14 cellular contexts compared by ENCODE assay signal in the genomic region with DNA sequence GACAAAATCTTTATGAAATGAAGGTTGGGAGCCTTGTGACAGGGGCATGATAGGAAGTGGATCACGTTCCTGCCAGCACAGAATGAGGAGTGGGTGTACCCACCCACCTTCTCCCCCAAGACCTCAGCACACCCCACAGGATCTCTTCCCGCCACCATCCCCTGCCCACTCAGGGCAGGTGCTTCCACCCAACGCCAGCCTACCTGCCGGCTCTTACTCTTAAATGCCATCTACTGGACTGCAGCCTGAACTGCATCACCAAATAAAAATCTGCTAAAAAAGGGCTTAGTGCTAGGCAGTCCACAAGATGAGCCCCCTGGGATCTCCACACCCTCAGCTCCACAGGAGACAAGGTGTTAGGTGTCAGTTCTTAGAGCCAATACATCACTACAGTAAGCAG. TPM values are rescaled to one million over a fixed set of nuclear protein-coding genes. Genes with fewer than 3 reads are reported as not detected.
DNase-seq lines count a peak whose midpoint lies in the region; ATAC-seq, FAIRE-seq and TF ChIP-seq lines count a peak whose summit lies in the region.
"Had no signal": no experiment of that assay in that cellular context is flagged by ENCODE, and none has a peak within 500 bp of the region (broad histone marks: within the 10 kb centered on the region; RNA-seq: fewer than 3 reads in every experiment).

No MANE protein-coding gene starts in this region.

- in situ Hi-C loops in astrocyte of the spinal cord (cut with HindIII; ENCODE audit: low sequenced_read_pairs) (no loop called here), HepG2 (cut with HindIII; ENCODE audit: extremely low pct_ligation_motif_present, low pct_unique_long_range_greater_than_20kb) (no loop called here)

- no peak overlapping the region for H3K4me2 ChIP-seq in HepG2 (ENCODE audit: low read depth, low read length)

- H2AFZ ChIP-seq in HepG2 (ENCODE audit: low read length), result no peak overlapping the region

- POLR2A ChIA-PET in HepG2 (lab: Yijun Ruan, JAX), result no interaction called here

- H3K79me2 ChIP-seq in HepG2 (ENCODE audit: insufficient read depth, low read length), result no peaks in the 10 kb centered on the region

- no TSS peak for BruUV-seq in HepG2 (replicated peaks; lab: Mats Ljungman, UMichigan)

- no peak overlapping the region for H3K4me3 ChIP-seq in HFF-Myc (replicated peaks; ENCODE audit: low read depth, low read length)
- no peak overlapping the region for H3K4me3 ChIP-seq in astrocyte of the spinal cord (ENCODE audit: low read depth, low read length)
- H3K4me3 ChIP-seq in HepG2 (replicated peaks in 1 of 3; ENCODE audit: insufficient read depth in 1 of 3, low read depth in 2 of 3, low read length in 3 of 3), result no peak overlapping the region
- H3K4me3 ChIP-seq: heart right ventricle, SJCRH30, upper lobe of left lung had no signal

- no peaks in the 10 kb centered on the region for H4K20me1 ChIP-seq in HepG2 (ENCODE audit: insufficient read depth, low read length)

- no peak for FAIRE-seq in HepG2 (lab: Jason Lieb, UNC)

- CTCF ChIA-PET in HepG2 (lab: Yijun Ruan, JAX; ENCODE audit: low intra/inter-chr PET ratio, low total read pairs), result no interaction called here

- no peak overlapping the region for H3K27ac ChIP-seq in HepG2 (ENCODE audit: extremely low read length, insufficient read depth, low read length)
- H3K27ac ChIP-seq: heart right ventricle, SJCRH30, upper lobe of left lung had no signal

- no peak for TF ChIP-seq RAD21 in HepG2 (CRISPR knock-in tag; IDR thresholded peaks at IDR 0.05)

- no peak for TF ChIP-seq EP300 in HepG2 (IDR thresholded peaks at IDR 0.05; ENCODE audit: low read depth in 2 of 2, low read length in 2 of 2)
- TF ChIP-seq EP300 in HepG2 (CRISPR knock-in tag; IDR thresholded peaks at IDR 0.05; ENCODE audit: borderline replicate concordance), result no peak

- H3K4me1 ChIP-seq in HepG2 (ENCODE audit: insufficient read depth, low read length), result peaks cover 17% of the 10 kb centered on the region
- H3K4me1 ChIP-seq: heart right ventricle, SJCRH30, upper lobe of left lung had no signal

- H3K9ac ChIP-seq in HepG2 (ENCODE audit: insufficient read depth, low read depth, low read length), result no peak overlapping the region

- no peaks in the 10 kb centered on the region for H3K36me3 ChIP-seq in HepG2 (replicated peaks in 1 of 2; ENCODE audit: control insufficient read depth in 1 of 2, insufficient read depth in 2 of 2, low read length in 2 of 2)
- H3K36me3 ChIP-seq: SJCRH30, upper lobe of left lung had no signal

- no peaks in the 10 kb centered on the region for H3K27me3 ChIP-seq in HepG2 (ENCODE audit: control insufficient read depth in 1 of 2, insufficient read depth in 2 of 2, low read length in 2 of 2)
- H3K27me3 ChIP-seq: heart right ventricle, SJCRH30, upper lobe of left lung had no signal

- peak; percentile 74 for ATAC-seq in HepG2
- no peak for ATAC-seq in HG03175 (IDR thresholded peaks at IDR 0.05; ENCODE audit: unreplicated experiment)

- 69% methylated on average over 3 of the region's 4 CpGs for WGBS in HepG2 (ENCODE audit: low lambda C conversion rate)

- peak; percentile 44 for DNase-seq in ELF-1 (ENCODE audit: low read depth, low spot score)
- DNase-seq in HFF-Myc (ENCODE audit: extremely low read depth, low read depth), result no peak
- DNase-seq in astrocyte of the spinal cord (ENCODE audit: low read depth, low spot score), result no peak
- peak; percentile 21 for DNase-seq in HepG2 (ENCODE audit: low spot score)
- no peak for DNase-seq in NCI-H1417 (lab: John Stamatoyannopoulos, UW)
- no peak for DNase-seq in AG08395 (ENCODE audit: low spot score)
- DNase-seq: activated CD4-positive, alpha-beta T cell treated with anti-CD3 and anti-CD28 coated beads for 48 hours; activated naive CD4-positive, alpha-beta T cell treated with anti-CD3 and anti-CD28 coated beads, Interleukin-2, amount 10 ng/mL, durations not matched to agents 7 days and 5 days; DMS79; heart right ventricle; NCI-H446; SJCRH30; upper lobe of left lung had no signal

- peaks cover 18% of the 10 kb centered on the region for H3K9me3 ChIP-seq in HepG2 (ENCODE audit: low read length)

- TF ChIP-seq CTCF in HFF-Myc (IDR thresholded peaks at IDR 0.05; ENCODE audit: low read depth, low read length, missing control alignments) (peak; percentile 15), astrocyte of the spinal cord (IDR thresholded peaks at IDR 0.05; ENCODE audit: low read depth, low read length) (peak; percentile 35), HepG2 (CRISPR knock-in tag; IDR thresholded peaks at IDR 0.05) (peak; percentile 43; the same call in 1 of the 2 replicates)

- intact Hi-C loops in HepG2 (cut with micrococcal nuclease; ENCODE audit: unreplicated experiment), result no loop called here

- TF ChIP-seq POLR2A in HepG2 (IDR thresholded peaks at IDR 0.05; ENCODE audit: insufficient read depth in 1 of 2, low read depth in 2 of 2, low read length in 2 of 2), result no peak

TF ChIP-seq in HepG2, 621 proteins besides CTCF, POLR2A, EP300 and RAD21:
- TF ChIP-seq HNRNPUL1 (IDR thresholded peaks at IDR 0.05; ENCODE audit: low read depth, low read length) (no peak), ZNF230 (CRISPR knock-in tag; IDR thresholded peaks at IDR 0.05) (peak; percentile 99)

RNA-seq across cellular contexts. Expression of gene DTNBP1, which starts 20.6 kb away (rescaled TPM):
- total RNA-seq in HepG2 (2016; rRNA removed; fragmentation: Illumina TruSeq; extraction: Trizol), result 6.6 and 12.7 TPM in 2 replicates
- 4.0 and 6.3 TPM in 2 replicates for total RNA-seq in HepG2 (2016; cell fraction: cytosol; rRNA removed; fragmentation: Illumina TruSeq; extraction: Trizol; ENCODE audit: low read depth)
- total RNA-seq in HepG2 (2016; cell fraction: insoluble cytoplasmic fraction; rRNA removed; fragmentation: Illumina TruSeq; extraction: Trizol), result 7.4 and 13.1 TPM in 2 replicates
- total RNA-seq in HepG2 (2016; cell fraction: membrane; rRNA removed; fragmentation: Illumina TruSeq; extraction: Trizol), result 7.6 and 10.7 TPM in 2 replicates
- total RNA-seq in HepG2 (2016; cell fraction: nucleus; rRNA removed; fragmentation: Illumina TruSeq; extraction: Trizol), result 9.5 and 10.2 TPM in 2 replicates
- polyA plus RNA-seq in HepG2 (2011; rRNA removed), result 19.1 and 23.6 TPM in 2 replicates
- polyA plus RNA-seq in HepG2 (2011; cell fraction: cytosol; rRNA removed), result 14.8 and 15.9 TPM in 2 replicates
- polyA plus RNA-seq in HepG2 (2011; cell fraction: nucleus; rRNA removed), result 10.7 and 11.1 TPM in 2 replicates
- 7.9 and 12.4 TPM in 2 replicates for polyA plus RNA-seq in HepG2 (2012)
- polyA plus RNA-seq in HepG2 (2016; cell fraction: cytosol; fragmentation: Illumina TruSeq; extraction: Trizol; ENCODE audit: low read depth), result 6.9 and 8.6 TPM in 2 replicates
- 21.9 and 26.4 TPM in 2 replicates for polyA plus RNA-seq in HepG2 (2016; cell fraction: insoluble cytoplasmic fraction; fragmentation: Illumina TruSeq; extraction: Trizol; ENCODE audit: low read depth)
- 12.4 and 13.5 TPM in 2 replicates for polyA plus RNA-seq in HepG2 (2016; cell fraction: membrane; fragmentation: Illumina TruSeq; extraction: Trizol; ENCODE audit: low read depth)
- 13.9 and 16.8 TPM in 2 replicates for polyA plus RNA-seq in HepG2 (2016; cell fraction: nucleus; fragmentation: Illumina TruSeq; extraction: Trizol; ENCODE audit: insufficient read depth, low read depth)
- 13.1 and 15.6 TPM in 2 replicates for polyA minus RNA-seq in HepG2 (2011; rRNA and poly(A)+ RNA removed; ENCODE audit: low replicate concordance)
- 7.1 and 7.2 TPM in 2 replicates for polyA minus RNA-seq in HepG2 (2011; cell fraction: cytosol; rRNA and poly(A)+ RNA removed)
- polyA minus RNA-seq in HepG2 (2011; cell fraction: nucleus; rRNA and poly(A)+ RNA removed), result 7.9 and 9.2 TPM in 2 replicates

Comparison
In these comparisons a context has a peak if more than half of its experiments do, and no peak if none do; other contexts are left out.
1. DNase-seq: peak in ELF-1 (single experiment) and HepG2 (single experiment); none in HFF-Myc (single experiment), astrocyte of the spinal cord (single experiment), NCI-H1417 (0 of 3) and AG08395 (single experiment).
2. Peak in every context shown above with its lines, with median percentiles within 50 percentile points of each other: CTCF ChIP-seq.